ENCODE assay signal across 8 cellular contexts in genomic region chr13:77697208-77698103, GRCh38. TPM values are rescaled to one million over a fixed set of nuclear protein-coding genes. Genes with fewer than 3 reads are reported as not detected.
DNase-seq lines count a peak whose midpoint lies in the region; ATAC-seq and TF ChIP-seq lines count a peak whose summit lies in the region.

SLAIN1 (plus strand) TSS chr13:77697687; CDS start chr13:77697914, 227 bp downstream.

- TF ChIP-seq CTCF in liver (IDR thresholded peaks at IDR 0.05; ENCODE audit: low read depth, low read length, missing input control): no peak

- ATAC-seq in GM18873 (IDR thresholded peaks at IDR 0.05; ENCODE audit: low FRiP score, unreplicated experiment) (peak; percentile 77), HG03159 (IDR thresholded peaks at IDR 0.05; ENCODE audit: unreplicated experiment) (peak; percentile 64)

- H3K27me3 ChIP-seq in ACC112 (ENCODE audit: insufficient read depth, low read length) (peaks cover 80% of the 10 kb centered on the region), liver (ENCODE audit: control insufficient read depth in 4 of 4, insufficient read depth in 4 of 4, low read length in 3 of 4) (no peaks in the 10 kb centered on the region)

- TF ChIP-seq RAD21 in liver (IDR thresholded peaks at IDR 0.05): no peak

- H3K4me3 ChIP-seq in ACC112 (ENCODE audit: low read depth, low read length) (peak within 1 kb of the TSS; percentile 71), liver (ENCODE audit: low read depth in 1 of 3, low read length in 3 of 3) (peak within 1 kb of the TSS; percentile 88 to 99 (median 92))

- H3K27ac ChIP-seq in ACC112 (ENCODE audit: low read depth, low read length) (no peak within 1 kb of the TSS), cingulate gyrus (ENCODE audit: low read depth, low read length) (peak within 1 kb of the TSS; percentile 86), liver (ENCODE audit: low read depth in 1 of 2, low read length in 2 of 2) (peak within 1 kb of the TSS; percentile 54 to 55)

- peak within 1 kb of the TSS; percentile 27 to 65 for H3K9ac ChIP-seq in liver (ENCODE audit: low read depth in 1 of 2, low read length in 2 of 2)

- peak; percentile 32 to 68 for DNase-seq in NCI-H446 (lab: John Stamatoyannopoulos, UW)
- DNase-seq in activated CD4-positive, alpha-beta T cell treated with anti-CD3 and anti-CD28 coated beads for 24 hours (ENCODE audit: low read depth in 2 of 2): peak; percentile 63 to 73
- DNase-seq in stimulated activated CD4-positive, alpha-beta T cell treated with anti-CD3 and anti-CD28 coated beads, Interleukin-4, amount 100 ng/mL, for 24 hours: peak; percentile 82

- H3K4me1 ChIP-seq in ACC112 (ENCODE audit: control insufficient read depth, insufficient read depth, low read length, unreplicated experiment) (no peaks in the 10 kb centered on the region), liver (ENCODE audit: control insufficient read depth in 4 of 4, insufficient read depth in 4 of 4, low read length in 3 of 4) (peaks cover 1 to 36% (median 18%) of the 10 kb centered on the region in 4 donors)

- H2AFZ ChIP-seq in ACC112 (ENCODE audit: low read length, unreplicated experiment): peak within 1 kb of the TSS; percentile 46

- H3K36me3 ChIP-seq in ACC112 (ENCODE audit: insufficient read depth, low read length) (no peaks in the 10 kb centered on the region), liver (ENCODE audit: control insufficient read depth in 4 of 4, insufficient read depth in 3 of 4, low read depth in 1 of 4, low read length in 3 of 4) (no peaks in the 10 kb centered on the region)

- no peaks in the 10 kb centered on the region for H3K79me2 ChIP-seq in ACC112 (ENCODE audit: control insufficient read depth, insufficient read depth, low read length, unreplicated experiment)

- WGBS in liver: under 1% methylated on average over 86 of the region's 86 CpGs

- no peaks in the 10 kb centered on the region for H3K9me3 ChIP-seq in liver (ENCODE audit: control insufficient read depth in 4 of 4, low read length in 3 of 4)

TF ChIP-seq in liver, 16 proteins besides CTCF, POLR2A, EP300 and RAD21:
- TF ChIP-seq HNF4A (conservative IDR thresholded peaks at IDR 0.05): no peak
- TF ChIP-seq EGR1 (IDR thresholded peaks at IDR 0.05; ENCODE audit: low read depth in 2 of 2): peak in 1 of 2 donors; percentile 42
- TF ChIP-seq GABPA (IDR thresholded peaks at IDR 0.05 in 1 of 2, conservative IDR thresholded peaks at IDR 0.05 in 1 of 2): no peak
- TF ChIP-seq ATF3 (IDR thresholded peaks at IDR 0.05): no peak
- peak; percentile 7 for TF ChIP-seq YY1 (IDR thresholded peaks at IDR 0.05)
- TF ChIP-seq, protein P1, sequence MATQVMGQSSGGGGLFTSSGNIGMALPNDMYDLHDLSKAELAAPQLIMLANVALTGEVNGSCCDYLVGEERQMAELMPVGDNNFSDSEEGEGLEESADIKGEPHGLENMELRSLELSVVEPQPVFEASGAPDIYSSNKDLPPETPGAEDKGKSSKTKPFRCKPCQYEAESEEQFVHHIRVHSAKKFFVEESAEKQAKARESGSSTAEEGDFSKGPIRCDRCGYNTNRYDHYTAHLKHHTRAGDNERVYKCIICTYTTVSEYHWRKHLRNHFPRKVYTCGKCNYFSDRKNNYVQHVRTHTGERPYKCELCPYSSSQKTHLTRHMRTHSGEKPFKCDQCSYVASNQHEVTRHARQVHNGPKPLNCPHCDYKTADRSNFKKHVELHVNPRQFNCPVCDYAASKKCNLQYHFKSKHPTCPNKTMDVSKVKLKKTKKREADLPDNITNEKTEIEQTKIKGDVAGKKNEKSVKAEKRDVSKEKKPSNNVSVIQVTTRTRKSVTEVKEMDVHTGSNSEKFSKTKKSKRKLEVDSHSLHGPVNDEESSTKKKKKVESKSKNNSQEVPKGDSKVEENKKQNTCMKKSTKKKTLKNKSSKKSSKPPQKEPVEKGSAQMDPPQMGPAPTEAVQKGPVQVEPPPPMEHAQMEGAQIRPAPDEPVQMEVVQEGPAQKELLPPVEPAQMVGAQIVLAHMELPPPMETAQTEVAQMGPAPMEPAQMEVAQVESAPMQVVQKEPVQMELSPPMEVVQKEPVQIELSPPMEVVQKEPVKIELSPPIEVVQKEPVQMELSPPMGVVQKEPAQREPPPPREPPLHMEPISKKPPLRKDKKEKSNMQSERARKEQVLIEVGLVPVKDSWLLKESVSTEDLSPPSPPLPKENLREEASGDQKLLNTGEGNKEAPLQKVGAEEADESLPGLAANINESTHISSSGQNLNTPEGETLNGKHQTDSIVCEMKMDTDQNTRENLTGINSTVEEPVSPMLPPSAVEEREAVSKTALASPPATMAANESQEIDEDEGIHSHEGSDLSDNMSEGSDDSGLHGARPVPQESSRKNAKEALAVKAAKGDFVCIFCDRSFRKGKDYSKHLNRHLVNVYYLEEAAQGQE (IDR thresholded peaks at IDR 0.05): no peak

RNA-seq across cellular contexts. Expression of gene SLAIN1, which starts in this region (rescaled TPM):
- 1 to 10 TPM; 7.8 to 7.9 TPM for total RNA-seq in liver
- 1 to 10 TPM; 1.9 to 6.4 TPM for polyA plus RNA-seq in liver
